In the genomic region with DNA sequence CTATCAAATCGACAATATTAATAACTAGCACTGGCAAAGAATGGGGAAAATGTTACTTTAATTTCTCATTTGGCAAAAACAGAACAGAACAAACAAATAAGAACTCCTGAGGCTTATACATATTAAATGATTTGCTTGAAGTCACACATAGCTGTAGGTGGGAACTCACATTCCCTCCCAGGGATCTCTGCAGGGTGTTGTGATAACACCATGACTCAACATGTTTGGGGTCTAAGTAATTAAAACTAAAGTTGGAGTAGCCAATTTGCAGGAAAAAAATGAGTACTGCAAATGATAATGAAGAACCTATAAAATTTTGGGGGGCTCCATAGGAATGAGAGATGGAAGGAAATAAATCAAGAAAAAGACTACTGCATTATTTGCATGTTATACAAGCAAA, we compare ENCODE assay signal across 22 cellular contexts. TPM values are rescaled to one million over a fixed set of nuclear protein-coding genes. Genes with fewer than 3 reads are reported as not detected.
"Had no signal": no experiment of that assay in that cellular context is flagged by ENCODE, and none has a peak within 500 bp of the region (broad histone marks: within the 10 kb centered on the region; RNA-seq: fewer than 3 reads in every experiment).

No MANE protein-coding gene starts in this region.

- H3K4me3 ChIP-seq: hepatocyte, left ventricle myocardium inferior, lung, neural progenitor cell, ovary, right atrium auricular region, right lobe of liver, smooth muscle cell, tibial nerve, uterus had no signal

- H3K4me1 ChIP-seq: left ventricle myocardium inferior, neural progenitor cell, right atrium auricular region, right lobe of liver, tibial nerve, uterus had no signal

- H3K9me3 ChIP-seq: left ventricle myocardium inferior, neutrophil, ovary, right atrium auricular region, right lobe of liver, tibial nerve, uterus had no signal

- H3K4me2 ChIP-seq: hepatocyte, neural progenitor cell, smooth muscle cell had no signal

- H3K36me3 ChIP-seq: left ventricle myocardium inferior, neural progenitor cell, neutrophil, ovary, right atrium auricular region, right lobe of liver, tibial nerve, uterus had no signal

- H2AFZ ChIP-seq: hepatocyte, neural progenitor cell had no signal

- H3K9ac ChIP-seq: neural progenitor cell had no signal

- H3K79me2 ChIP-seq: hepatocyte had no signal

- H3K27ac ChIP-seq: hepatocyte, left ventricle myocardium inferior, neural progenitor cell, neutrophil, ovary, right atrium auricular region, right lobe of liver, tibial nerve, uterus had no signal

- DNase-seq: islet precursor cell; left ventricle myocardium inferior; naive thymus-derived CD8-positive, alpha-beta T cell; occipital lobe; ovary; right lobe of liver; stimulated activated CD4-positive, alpha-beta T cell treated with anti-CD3 and anti-CD28 coated beads, Interleukin-1b, Interleukin-23, amount 100 ng/mL, for 48 hours; stimulated activated CD4-positive, alpha-beta T cell treated with anti-CD3 and anti-CD28 coated beads, Interleukin-2, amount 100 ng/mL, for 48 hours; stimulated activated CD4-positive, alpha-beta T cell treated with anti-CD3 and anti-CD28 coated beads, Interleukin-4, amount 100 ng/mL, for 4 hours; stimulated activated CD8-positive, alpha-beta memory T cell treated with anti-CD3 and anti-CD28 coated beads, Interleukin-4, amount 100 ng/mL, for 48 hours; stimulated activated naive CD4-positive, alpha-beta T cell treated with Interleukin-2 at 50 U/mL for 16 hours; stimulated activated naive CD8-positive, alpha-beta T cell treated with anti-CD3 and anti-CD28 coated beads, Interleukin-15, amount 100 ng/mL, for 72 hours; substantia nigra; uterus had no signal

- H3K27me3 ChIP-seq: hepatocyte, neural progenitor cell, ovary, right atrium auricular region, right lobe of liver, tibial nerve, uterus had no signal

RNA-seq across cellular contexts. Expression of gene UNC79, which starts 27.5 kb away (rescaled TPM):
- total RNA-seq: naive thymus-derived CD8-positive, alpha-beta T cell; ureter had no signal
- polyA plus RNA-seq: naive thymus-derived CD8-positive, alpha-beta T cell had no signal
